33 cellular contexts compared by ENCODE assay signal in genomic region chr10:23172429-23172828, GRCh38. TPM values are rescaled to one million over a fixed set of nuclear protein-coding genes. Genes with fewer than 3 reads are reported as not detected.
DNase-seq lines count a peak whose midpoint lies in the region; ATAC-seq, FAIRE-seq and TF ChIP-seq lines count a peak whose summit lies in the region.
"Had no signal": no experiment of that assay in that cellular context is flagged by ENCODE, and none has a peak within 500 bp of the region (broad histone marks: within the 10 kb centered on the region; RNA-seq: fewer than 3 reads in every experiment).

No MANE protein-coding gene starts in this region.

- no peaks in the 10 kb centered on the region for H3K9me2 ChIP-seq in GM23338 (ENCODE audit: insufficient read depth)

- no peak for TF ChIP-seq POLR2A in endothelial cell of umbilical vein (IDR thresholded peaks at IDR 0.05; ENCODE audit: low read depth, low read length)

- peak; percentile 22 for ATAC-seq in GM23338
- peak in 1 of 4 donors; percentile 0 for ATAC-seq in pancreas
- ATAC-seq: effector memory CD8-positive, alpha-beta T cell; natural killer cell; sciatic nerve had no signal

- H3K36me3 ChIP-seq in GM23338 (ENCODE audit: insufficient read depth) = no peaks in the 10 kb centered on the region
- H3K36me3 ChIP-seq in HUES64 (ENCODE audit: insufficient read depth, low read length) = no peaks in the 10 kb centered on the region
- H3K36me3 ChIP-seq in endothelial cell of umbilical vein (ENCODE audit: control insufficient read depth in 2 of 2, extremely low read depth in 1 of 2, insufficient read depth in 2 of 2, low read length in 2 of 2) = no peaks in the 10 kb centered on the region
- H3K36me3 ChIP-seq in pancreas = no peaks in the 10 kb centered on the region
- H3K36me3 ChIP-seq: adrenal gland, breast epithelium, esophagus muscularis mucosa, thyroid gland had no signal

- TF ChIP-seq CTCF in GM23338 (conservative IDR thresholded peaks at IDR 0.05; ENCODE audit: low read depth in 2 of 2) (no peak), endothelial cell of umbilical vein (IDR thresholded peaks at IDR 0.05; ENCODE audit: extremely low read depth in 1 of 2, insufficient read depth in 1 of 2, low read depth in 1 of 2, low read length in 2 of 2) (no peak), pancreas (IDR thresholded peaks at IDR 0.05) (no peak)

- DNase-seq in GM23338 (ENCODE audit: low spot score) (peak; percentile 46), endothelial cell of umbilical vein (ENCODE audit: low read depth, low spot score) (no peak), pancreas (no peak), GM19238 (ENCODE audit: insufficient read length, low spot score) (no peak), NCI-H146 treated with DMSO at 0.1 percent for 48 hours (lab: John Stamatoyannopoulos, UW; ENCODE audit: unreplicated experiment) (no peak)
- no peak for DNase-seq in stimulated activated CD4-positive, alpha-beta T cell treated with anti-CD3 and anti-CD28 coated beads, Interleukin-4, amount 100 ng/mL, for 1 hour
- DNase-seq: activated CD4-positive, CD25-positive, alpha-beta regulatory T cell treated with anti-CD3 and anti-CD28 coated beads, Interleukin-2, amount 50 U/mL, for 72 hours; activated CD8-positive, alpha-beta memory T cell treated with anti-CD3 and anti-CD28 coated beads for 24 hours; activated naive CD4-positive, alpha-beta T cell treated with Interleukin-2 at 50 U/mL for 16 hours; activated T-cell treated with anti-CD3 and anti-CD28 coated beads, Interleukin-2, amount 50 U/mL, for 1 hour; adrenal gland; effector memory CD8-positive, alpha-beta T cell; foreskin melanocyte; kidney; MV-4-11; natural killer cell; NCI-H187; PC-9; Right ventricle myocardium superior; SW 1271; thyroid gland had no signal

- dilution Hi-C loops in endothelial cell of umbilical vein (cut with MboI; ENCODE audit: extremely low pct_ligation_motif_present, low sequenced_read_pairs) = no loop called here

- H3K4me3 ChIP-seq in GM23338 (peak overlapping the region; percentile 46), HUES64 (ENCODE audit: low read length) (peak overlapping the region; percentile 37; the same call in 1 of the 2 replicates), endothelial cell of umbilical vein (replicated peaks in 1 of 3; ENCODE audit: insufficient read depth in 1 of 3, low read depth in 1 of 3, low read length in 3 of 3) (no peak overlapping the region), pancreas (peak overlapping the region in 3 of 4 donors; percentile 14 to 62 (median 56))
- H3K4me3 ChIP-seq: adrenal gland, breast epithelium, esophagus muscularis mucosa, PC-9, thyroid gland had no signal

- H3K9me3 ChIP-seq in HUES64 (ENCODE audit: insufficient read depth, low read depth, low read length) (no peaks in the 10 kb centered on the region), endothelial cell of umbilical vein (replicated peaks; ENCODE audit: control insufficient read depth, insufficient read depth, low read length) (no peaks in the 10 kb centered on the region), pancreas (no peaks in the 10 kb centered on the region)
- H3K9me3 ChIP-seq: adrenal gland, breast epithelium, esophagus muscularis mucosa, thyroid gland had no signal

- H3K9ac ChIP-seq in HUES64 (ENCODE audit: low read depth, low read length) (no peak overlapping the region), endothelial cell of umbilical vein (replicated peaks; ENCODE audit: extremely low read depth, insufficient read depth, low read length) (no peak overlapping the region)
- H3K9ac ChIP-seq: parathyroid adenoma had no signal

- H3K4me2 ChIP-seq in GM23338 (peak overlapping the region; percentile 67), endothelial cell of umbilical vein (ENCODE audit: insufficient read depth, low read length) (no peak overlapping the region)
- H3K4me2 ChIP-seq: PC-9 had no signal

- peak overlapping the region; percentile 72 for H3K4me3 Mint-ChIP-seq in GM23338
- H3K4me3 Mint-ChIP-seq: effector memory CD8-positive, alpha-beta T cell; natural killer cell; stimulated activated naive CD8-positive, alpha-beta T cell treated with anti-CD3 and anti-CD28 coated beads, Interleukin-15, Interleukin-2, amounts not matched to agents 100 ng/mL and 50 ng/mL, for 24 hours had no signal

- H3K79me2 ChIP-seq in GM23338 (replicated peaks; ENCODE audit: insufficient read depth) (no peaks in the 10 kb centered on the region), endothelial cell of umbilical vein (ENCODE audit: control insufficient read depth, insufficient read depth, low read length) (no peaks in the 10 kb centered on the region)
- H3K79me2 ChIP-seq: parathyroid adenoma had no signal

- intact Hi-C loops in endothelial cell of umbilical vein (cut with micrococcal nuclease) (no loop called here), pancreas (cut with DNase I) (no loop called here)

- H4K20me1 ChIP-seq in GM23338 (replicated peaks; ENCODE audit: insufficient read depth) (peaks cover 19% of the 10 kb centered on the region; the same call in 1 of the 2 replicates), endothelial cell of umbilical vein (replicated peaks; ENCODE audit: control insufficient read depth, extremely low read depth, insufficient read depth, low read length) (no peaks in the 10 kb centered on the region)

- peaks cover 6% of the 10 kb centered on the region for H3F3A ChIP-seq in GM23338 (replicated peaks; ENCODE audit: low read depth)

- BruUV-seq in endothelial cell of umbilical vein (replicated peaks; lab: Mats Ljungman, UMichigan) = no TSS peak

- H2AFZ ChIP-seq in GM23338 (peak overlapping the region; percentile 35; the same call in 1 of the 2 replicates), endothelial cell of umbilical vein (ENCODE audit: low read depth, low read length) (no peak overlapping the region)
- H2AFZ ChIP-seq: PC-9 had no signal

- FAIRE-seq in endothelial cell of umbilical vein (lab: Jason Lieb, UNC) (no peak), pancreas (lab: Jason Lieb, UNC) (no peak)
- FAIRE-seq: colon, GM12892, kidney had no signal

- POLR2A ChIA-PET in endothelial cell of umbilical vein (lab: Charles Lee) = no interaction called here

- H3K9me1 ChIP-seq in endothelial cell of umbilical vein (replicated peaks; ENCODE audit: control insufficient read depth, extremely low read depth, insufficient read depth, low read length) = no peaks in the 10 kb centered on the region

- H3K27me3 Mint-ChIP-seq in GM23338 (ENCODE audit: insufficient read depth, low read depth, poor library complexity) = peaks cover 91% of the 10 kb centered on the region

- H3K9me3 Mint-ChIP-seq in GM23338 = no peaks in the 10 kb centered on the region; the same call in 2 of the 3 replicates
- H3K9me3 Mint-ChIP-seq: effector memory CD8-positive, alpha-beta T cell; natural killer cell; stimulated activated naive CD8-positive, alpha-beta T cell treated with anti-CD3 and anti-CD28 coated beads, Interleukin-15, Interleukin-2, amounts not matched to agents 100 ng/mL and 50 ng/mL, for 24 hours had no signal

- CTCF ChIA-PET in endothelial cell of umbilical vein (lab: Charles Lee) = no interaction called here

- no peak overlapping the region for H3K27ac ChIP-seq in GM23338 (ENCODE audit: low read depth)
- no peak overlapping the region for H3K27ac ChIP-seq in HUES64 (ENCODE audit: low read depth, low read length)
- no peak overlapping the region for H3K27ac ChIP-seq in endothelial cell of umbilical vein (ENCODE audit: insufficient read depth, low read depth, low read length)
- H3K27ac ChIP-seq in pancreas = peak overlapping the region in 2 of 4 donors; percentile 27 to 95
- H3K27ac ChIP-seq: adrenal gland, breast epithelium, C4-2B, esophagus muscularis mucosa, parathyroid adenoma, PC-9, thyroid gland had no signal

- 2% methylated on average over 30 of the region's 30 CpGs for WGBS in HUES64
- 1 to 4% methylated on average over 29 to 30 of the region's 30 CpGs for WGBS in pancreas, 2 donors

- H3K27ac Mint-ChIP-seq in GM23338 = no peak overlapping the region
- H3K27ac Mint-ChIP-seq: effector memory CD8-positive, alpha-beta T cell; natural killer cell; stimulated activated naive CD8-positive, alpha-beta T cell treated with anti-CD3 and anti-CD28 coated beads, Interleukin-15, Interleukin-2, amounts not matched to agents 100 ng/mL and 50 ng/mL, for 24 hours had no signal

- peaks cover 17% of the 10 kb centered on the region for H3K4me1 Mint-ChIP-seq in GM23338
- H3K4me1 Mint-ChIP-seq: natural killer cell had no signal

- peaks cover 27% of the 10 kb centered on the region; the same call in 1 of the 2 replicates for H3K4me1 ChIP-seq in GM23338 (ENCODE audit: insufficient read depth)
- H3K4me1 ChIP-seq in HUES64 (ENCODE audit: insufficient read depth, low read length) = peaks cover 8% of the 10 kb centered on the region
- no peaks in the 10 kb centered on the region for H3K4me1 ChIP-seq in endothelial cell of umbilical vein (ENCODE audit: control insufficient read depth, extremely low read depth, insufficient read depth, low read length)
- peaks cover 0 to 5% (median 0%) of the 10 kb centered on the region in 3 donors for H3K4me1 ChIP-seq in pancreas
- H3K4me1 ChIP-seq: parathyroid adenoma had no signal

- H3K27me3 ChIP-seq in GM23338 (ENCODE audit: insufficient read depth) (peaks cover 100% of the 10 kb centered on the region), HUES64 (ENCODE audit: insufficient read depth, low read length) (peaks cover 100% of the 10 kb centered on the region), endothelial cell of umbilical vein (ENCODE audit: control insufficient read depth in 2 of 2, insufficient read depth in 2 of 2, low read length in 2 of 2) (peaks cover 37 to 40% of the 10 kb centered on the region in 2 experiments), pancreas (no peaks in the 10 kb centered on the region)

- no peaks in the 10 kb centered on the region for H3K36me3 Mint-ChIP-seq in GM23338 (ENCODE audit: low read depth)
- H3K36me3 Mint-ChIP-seq: natural killer cell had no signal

TF ChIP-seq in GM23338, 12 proteins besides CTCF, POLR2A, EP300 and RAD21 (continues in another document):
- TF ChIP-seq EZH2 (IDR thresholded peaks at IDR 0.05; ENCODE audit: low read depth, unreplicated experiment) = no peak

TF ChIP-seq in endothelial cell of umbilical vein, 7 proteins besides CTCF, POLR2A, EP300 and RAD21 (continues in another document):
- TF ChIP-seq JUN (IDR thresholded peaks at IDR 0.05; ENCODE audit: borderline replicate concordance, insufficient read depth, insufficient read length, low read depth) = no peak

RNA-seq across cellular contexts. Expression of gene PTF1A, which starts 19.7 kb away (rescaled TPM):
- total RNA-seq in GM23338 (2014; rRNA removed; shearing (Covaris generic)) = not detected in 2 replicates
- polyA plus RNA-seq in GM23338 (2016; fragmentation: Nextera tagmentation; extraction: Ambion mirVana) = not detected in 2 replicates
- polyA plus RNA-seq in HUES64 (2013, experiment 1 of 2) = not detected
- not detected for polyA plus RNA-seq in HUES64 (2013, experiment 2 of 2)
- not detected in 2 replicates for total RNA-seq in endothelial cell of umbilical vein
- not detected in 2 replicates for polyA plus RNA-seq in endothelial cell of umbilical vein
- polyA plus RNA-seq in endothelial cell of umbilical vein (2011; cell fraction: cytosol; rRNA removed) = not detected in 2 replicates
- polyA plus RNA-seq in endothelial cell of umbilical vein (2011; cell fraction: nucleus; rRNA removed) = not detected in 2 replicates
- not detected in 2 replicates for polyA plus RNA-seq in endothelial cell of umbilical vein (2012)
- not detected in 2 replicates for polyA minus RNA-seq in endothelial cell of umbilical vein
- polyA minus RNA-seq in endothelial cell of umbilical vein (2011; cell fraction: cytosol; rRNA and poly(A)+ RNA removed) = not detected
- not detected in 2 replicates for polyA minus RNA-seq in endothelial cell of umbilical vein (2011; cell fraction: nucleus; rRNA and poly(A)+ RNA removed)
- 10 to 100 TPM; 29.4 to 70.8 (median 52.0) TPM for total RNA-seq in pancreas
- polyA plus RNA-seq in pancreas = 10 to 100 TPM; 16.8 to 20.5 TPM
- total RNA-seq: adrenal gland, breast epithelium, Daoy, esophagus muscularis mucosa, HT1080, kidney, lower leg skin, natural killer cell, PC-9, Right ventricle myocardium superior, sciatic nerve, thyroid gland had no signal
- polyA plus RNA-seq: adrenal gland had no signal

Comparison
In these comparisons a context has a peak if more than half of its experiments do, and no peak if none do; other contexts are left out.
1. H3K4me3 ChIP-seq: peak in GM23338 (single experiment), HUES64 (single experiment) and pancreas (3 of 4); none in endothelial cell of umbilical vein (0 of 3).
2. RNA of gene PTF1A, which starts 19.7 kb away (total RNA-seq): 29.4 to 70.8 TPM in pancreas; not detected in GM23338 and not detected in endothelial cell of umbilical vein; every median in the first group is over 10 times any median in the second.